ENCODE assay signal across 20 cellular contexts in the genomic region with DNA sequence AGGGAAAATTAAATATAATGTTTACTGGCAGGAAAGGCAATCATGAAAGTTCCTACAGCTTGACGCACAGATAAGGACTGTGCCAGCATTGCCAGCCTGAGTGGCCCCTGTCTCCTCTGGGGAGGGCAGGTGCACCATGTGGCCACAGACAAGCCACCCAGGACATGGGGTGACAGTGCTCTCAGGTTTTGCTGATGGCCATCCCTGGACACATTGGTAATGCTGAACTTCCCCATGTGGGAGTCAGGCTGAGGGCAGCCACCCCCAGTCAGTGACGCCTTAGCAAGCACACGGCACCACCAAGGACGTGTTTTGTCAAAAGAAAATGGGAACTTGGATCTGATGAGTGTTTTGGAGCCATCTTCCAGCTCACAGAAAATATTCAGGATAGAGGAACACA.
"Had no signal": no experiment of that assay in that cellular context is flagged by ENCODE, and none has a peak within 500 bp of the region (broad histone marks: within the 10 kb centered on the region; RNA-seq: fewer than 3 reads in every experiment).

No MANE protein-coding gene starts in this region.

- H3K4me1 Mint-ChIP-seq: immature natural killer cell had no signal

- H3K4me2 ChIP-seq: neural progenitor cell had no signal

- ATAC-seq: foreskin keratinocyte; left colon; naive thymus-derived CD4-positive, alpha-beta T cell; psoas muscle; right lobe of liver had no signal

- H3K4me3 ChIP-seq: neural progenitor cell, psoas muscle, right lobe of liver, skin epidermis had no signal

- H3K9me3 Mint-ChIP-seq: immature natural killer cell, neural progenitor cell had no signal

- H3K4me1 ChIP-seq: foreskin keratinocyte, psoas muscle, right lobe of liver had no signal

- H3K27ac Mint-ChIP-seq: immature natural killer cell; naive thymus-derived CD4-positive, alpha-beta T cell; neural progenitor cell had no signal

- DNase-seq: dermis blood vessel endothelial cell; erythroblast; foreskin keratinocyte; immature natural killer cell; left colon; mesendoderm; naive thymus-derived CD4-positive, alpha-beta T cell; occipital lobe; psoas muscle; retina; stimulated activated CD4-positive, alpha-beta T cell treated with anti-CD3 and anti-CD28 coated beads, Interleukin-12 subunit alpha, Interleukin-12 subunit beta, amount 100 ng/mL, for 4 hours; stimulated activated CD4-positive, alpha-beta T cell treated with anti-CD3 and anti-CD28 coated beads, Interleukin-2, amount 100 ng/mL, for 48 hours; stimulated activated naive CD4-positive, alpha-beta T cell treated with Interleukin-2 at 50 U/mL for 16 hours; trophoblast cell had no signal

- H3K9ac ChIP-seq: neural progenitor cell had no signal

- H3K36me3 ChIP-seq: neural progenitor cell, right lobe of liver had no signal

- H3K9me3 ChIP-seq: psoas muscle, right lobe of liver had no signal

- H2AFZ ChIP-seq: neural progenitor cell had no signal

- H3K27me3 ChIP-seq: foreskin keratinocyte, neural progenitor cell, right lobe of liver had no signal

- FAIRE-seq: colon, endothelial cell of umbilical vein, urothelium cell line had no signal

- H3K27ac ChIP-seq: foreskin keratinocyte, neural progenitor cell, psoas muscle, right lobe of liver, skin epidermis had no signal

- H3K36me3 Mint-ChIP-seq: immature natural killer cell; naive thymus-derived CD4-positive, alpha-beta T cell; neural progenitor cell had no signal

- H3K4me3 Mint-ChIP-seq: immature natural killer cell; naive thymus-derived CD4-positive, alpha-beta T cell; neural progenitor cell had no signal
